ENCODE assay signal across 1 cellular context in genomic region chr17:43165971-43166370, GRCh38.
TF ChIP-seq lines count a peak whose summit lies in the region.

No MANE protein-coding gene starts in this region.

TF ChIP-seq in K562, 482 proteins besides CTCF, POLR2A, EP300 and RAD21:
- TF ChIP-seq, protein P1, sequence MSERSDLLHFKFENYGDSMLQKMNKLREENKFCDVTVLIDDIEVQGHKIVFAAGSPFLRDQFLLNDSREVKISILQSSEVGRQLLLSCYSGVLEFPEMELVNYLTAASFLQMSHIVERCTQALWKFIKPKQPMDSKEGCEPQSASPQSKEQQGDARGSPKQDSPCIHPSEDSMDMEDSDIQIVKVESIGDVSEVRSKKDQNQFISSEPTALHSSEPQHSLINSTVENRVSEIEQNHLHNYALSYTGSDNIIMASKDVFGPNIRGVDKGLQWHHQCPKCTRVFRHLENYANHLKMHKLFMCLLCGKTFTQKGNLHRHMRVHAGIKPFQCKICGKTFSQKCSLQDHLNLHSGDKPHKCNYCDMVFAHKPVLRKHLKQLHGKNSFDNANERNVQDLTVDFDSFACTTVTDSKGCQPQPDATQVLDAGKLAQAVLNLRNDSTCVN (CRISPR knock-in tag; IDR thresholded peaks at IDR 0.05): 0 out of 2 replicates have a peak, but pooled peaks have one; percentile 75
- TF ChIP-seq ELF4 (CRISPR knock-in tag; IDR thresholded peaks at IDR 0.05) (0 out of 2 replicates have a peak, but pooled peaks have one; percentile 38), LARP7 (IDR thresholded peaks at IDR 0.05) (0 out of 2 replicates have a peak, but pooled peaks have one; percentile 20)
- TF ChIP-seq, protein P2, sequence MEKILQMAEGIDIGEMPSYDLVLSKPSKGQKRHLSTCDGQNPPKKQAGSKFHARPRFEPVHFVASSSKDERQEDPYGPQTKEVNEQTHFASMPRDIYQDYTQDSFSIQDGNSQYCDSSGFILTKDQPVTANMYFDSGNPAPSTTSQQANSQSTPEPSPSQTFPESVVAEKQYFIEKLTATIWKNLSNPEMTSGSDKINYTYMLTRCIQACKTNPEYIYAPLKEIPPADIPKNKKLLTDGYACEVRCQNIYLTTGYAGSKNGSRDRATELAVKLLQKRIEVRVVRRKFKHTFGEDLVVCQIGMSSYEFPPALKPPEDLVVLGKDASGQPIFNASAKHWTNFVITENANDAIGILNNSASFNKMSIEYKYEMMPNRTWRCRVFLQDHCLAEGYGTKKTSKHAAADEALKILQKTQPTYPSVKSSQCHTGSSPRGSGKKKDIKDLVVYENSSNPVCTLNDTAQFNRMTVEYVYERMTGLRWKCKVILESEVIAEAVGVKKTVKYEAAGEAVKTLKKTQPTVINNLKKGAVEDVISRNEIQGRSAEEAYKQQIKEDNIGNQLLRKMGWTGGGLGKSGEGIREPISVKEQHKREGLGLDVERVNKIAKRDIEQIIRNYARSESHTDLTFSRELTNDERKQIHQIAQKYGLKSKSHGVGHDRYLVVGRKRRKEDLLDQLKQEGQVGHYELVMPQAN (IDR thresholded peaks at IDR 0.05; ENCODE audit: borderline replicate concordance): 0 out of 2 replicates have a peak, but pooled peaks have one; percentile 27
- TF ChIP-seq, protein P3, sequence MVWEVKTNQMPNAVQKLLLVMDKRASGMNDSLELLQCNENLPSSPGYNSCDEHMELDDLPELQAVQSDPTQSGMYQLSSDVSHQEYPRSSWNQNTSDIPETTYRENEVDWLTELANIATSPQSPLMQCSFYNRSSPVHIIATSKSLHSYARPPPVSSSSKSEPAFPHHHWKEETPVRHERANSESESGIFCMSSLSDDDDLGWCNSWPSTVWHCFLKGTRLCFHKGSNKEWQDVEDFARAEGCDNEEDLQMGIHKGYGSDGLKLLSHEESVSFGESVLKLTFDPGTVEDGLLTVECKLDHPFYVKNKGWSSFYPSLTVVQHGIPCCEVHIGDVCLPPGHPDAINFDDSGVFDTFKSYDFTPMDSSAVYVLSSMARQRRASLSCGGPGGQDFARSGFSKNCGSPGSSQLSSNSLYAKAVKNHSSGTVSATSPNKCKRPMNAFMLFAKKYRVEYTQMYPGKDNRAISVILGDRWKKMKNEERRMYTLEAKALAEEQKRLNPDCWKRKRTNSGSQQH (CRISPR knock-in tag; IDR thresholded peaks at IDR 0.05): peak; percentile 59; the same call in 1 of the 2 replicates
- TF ChIP-seq, protein P4, sequence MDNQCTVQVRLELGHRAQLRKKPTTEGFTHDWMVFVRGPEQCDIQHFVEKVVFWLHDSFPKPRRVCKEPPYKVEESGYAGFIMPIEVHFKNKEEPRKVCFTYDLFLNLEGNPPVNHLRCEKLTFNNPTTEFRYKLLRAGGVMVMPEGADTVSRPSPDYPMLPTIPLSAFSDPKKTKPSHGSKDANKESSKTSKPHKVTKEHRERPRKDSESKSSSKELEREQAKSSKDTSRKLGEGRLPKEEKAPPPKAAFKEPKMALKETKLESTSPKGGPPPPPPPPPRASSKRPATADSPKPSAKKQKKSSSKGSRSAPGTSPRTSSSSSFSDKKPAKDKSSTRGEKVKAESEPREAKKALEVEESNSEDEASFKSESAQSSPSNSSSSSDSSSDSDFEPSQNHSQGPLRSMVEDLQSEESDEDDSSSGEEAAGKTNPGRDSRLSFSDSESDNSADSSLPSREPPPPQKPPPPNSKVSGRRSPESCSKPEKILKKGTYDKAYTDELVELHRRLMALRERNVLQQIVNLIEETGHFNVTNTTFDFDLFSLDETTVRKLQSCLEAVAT (IDR thresholded peaks at IDR 0.05): 0 out of 4 replicates have a peak, but pooled peaks of 1 of the 2 experiments have one; percentile 30
- TF ChIP-seq, protein P5, sequence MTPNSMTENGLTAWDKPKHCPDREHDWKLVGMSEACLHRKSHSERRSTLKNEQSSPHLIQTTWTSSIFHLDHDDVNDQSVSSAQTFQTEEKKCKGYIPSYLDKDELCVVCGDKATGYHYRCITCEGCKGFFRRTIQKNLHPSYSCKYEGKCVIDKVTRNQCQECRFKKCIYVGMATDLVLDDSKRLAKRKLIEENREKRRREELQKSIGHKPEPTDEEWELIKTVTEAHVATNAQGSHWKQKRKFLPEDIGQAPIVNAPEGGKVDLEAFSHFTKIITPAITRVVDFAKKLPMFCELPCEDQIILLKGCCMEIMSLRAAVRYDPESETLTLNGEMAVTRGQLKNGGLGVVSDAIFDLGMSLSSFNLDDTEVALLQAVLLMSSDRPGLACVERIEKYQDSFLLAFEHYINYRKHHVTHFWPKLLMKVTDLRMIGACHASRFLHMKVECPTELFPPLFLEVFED (CRISPR knock-in tag; conservative IDR thresholded peaks at IDR 0.05): 0 out of 2 replicates have a peak, but pooled peaks have one; percentile 27
